In genomic region chr12:118835911-118836310, GRCh38 we compare ENCODE assay signal across 39 cellular contexts.
"Had no signal": no experiment of that assay in that cellular context is flagged by ENCODE, and none has a peak within 500 bp of the region (broad histone marks: within the 10 kb centered on the region; RNA-seq: fewer than 3 reads in every experiment).

No MANE protein-coding gene starts in this region.

- H3K4me1 Mint-ChIP-seq: activated naive CD4-positive, alpha-beta T cell treated with anti-CD3 and anti-CD28 coated beads, Interleukin-2, amount 10 ng/mL, durations not matched to agents 7 days and 5 days; activated naive CD4-positive, alpha-beta T cell treated with anti-CD3 and anti-CD28 coated beads, Interleukin-2, amount 50 U/mL, for 24 hours; activated naive CD8-positive, alpha-beta T cell treated with anti-CD3 and anti-CD28 coated beads for 36 hours; activated naive CD8-positive, alpha-beta T cell treated with anti-CD3 and anti-CD28 coated beads, Interleukin-2, amount 10 ng/mL, durations not matched to agents 7 days and 5 days; activated naive CD8-positive, alpha-beta T cell treated with anti-CD3 and anti-CD28 coated beads, Interleukin-2, amount 50 U/mL, for 24 hours; activated T-helper 17 cell treated with anti-CD3 and anti-CD28 coated beads, Interleukin-2, amount 50 U/mL, for 72 hours; brain; central memory CD8-positive, alpha-beta T cell had no signal

- H3K4me3 ChIP-seq: adrenal gland, ascending aorta, body of pancreas, cardiac muscle cell had no signal

- H3K9me3 ChIP-seq: adrenal gland, ascending aorta, body of pancreas had no signal

- H3K4me3 Mint-ChIP-seq: activated naive CD4-positive, alpha-beta T cell treated with anti-CD3 and anti-CD28 coated beads for 36 hours; activated naive CD4-positive, alpha-beta T cell treated with anti-CD3 and anti-CD28 coated beads, Interleukin-2, amount 10 ng/mL, durations not matched to agents 7 days and 5 days; activated naive CD4-positive, alpha-beta T cell treated with anti-CD3 and anti-CD28 coated beads, Interleukin-2, amount 50 U/mL, for 24 hours; activated naive CD8-positive, alpha-beta T cell; activated naive CD8-positive, alpha-beta T cell treated with anti-CD3 and anti-CD28 coated beads for 36 hours; activated naive CD8-positive, alpha-beta T cell treated with anti-CD3 and anti-CD28 coated beads, Interleukin-2, amount 10 ng/mL, durations not matched to agents 7 days and 5 days; activated naive CD8-positive, alpha-beta T cell treated with anti-CD3 and anti-CD28 coated beads, Interleukin-2, amount 50 U/mL, for 24 hours; activated T-cell treated with anti-CD3 and anti-CD28 coated beads, Interleukin-2, amount 50 U/mL, for 24 hours; activated T-cell treated with anti-CD3 and anti-CD28 coated beads, Interleukin-2, amount 50 U/mL, for 72 hours; activated T-helper 1 cell treated with anti-CD3 and anti-CD28 coated beads, Interleukin-12 subunit alpha, Interleukin-12 subunit beta, Interleukin-2, Interleukin-4 antibody, amounts not matched to agents 30 ng/mL and 10 ng/mL and 1 ng/mL, durations not matched to agents 14 hours and 24 hours and 36 hours; activated T-helper 17 cell treated with anti-CD3 and anti-CD28 coated beads, Interleukin-2, amount 50 U/mL, for 72 hours; brain; central memory CD8-positive, alpha-beta T cell had no signal

- H3K27me3 Mint-ChIP-seq: activated naive CD4-positive, alpha-beta T cell treated with anti-CD3 and anti-CD28 coated beads, Interleukin-2, amount 10 ng/mL, durations not matched to agents 7 days and 5 days; activated naive CD8-positive, alpha-beta T cell treated with anti-CD3 and anti-CD28 coated beads, Interleukin-2, amount 10 ng/mL, durations not matched to agents 7 days and 5 days had no signal

- FAIRE-seq: astrocyte, bronchial epithelial cell, colon had no signal

- H3K36me3 ChIP-seq: adrenal gland, ascending aorta, brain microvascular endothelial cell, cardiac muscle cell had no signal

- H3K27ac ChIP-seq: adrenal gland, ascending aorta, body of pancreas, brain microvascular endothelial cell, cardiac muscle cell had no signal

- H3K27me3 ChIP-seq: adrenal gland, ascending aorta, body of pancreas, brain microvascular endothelial cell, cardiac muscle cell had no signal

- ATAC-seq: activated naive CD4-positive, alpha-beta T cell treated with anti-CD3 and anti-CD28 coated beads, Interleukin-2, amount 50 U/mL, for 72 hours; activated naive CD8-positive, alpha-beta T cell treated with anti-CD3 and anti-CD28 coated beads, Interleukin-2, amount 50 U/mL, for 24 hours; activated T-cell treated with anti-CD3 and anti-CD28 coated beads, Interleukin-2, amount 50 U/mL, for 72 hours; activated T-helper 17 cell treated with anti-CD3 and anti-CD28 coated beads, Interleukin-2, amount 50 U/mL, for 72 hours; body of pancreas had no signal

- H3K36me3 Mint-ChIP-seq: activated naive CD4-positive, alpha-beta T cell treated with anti-CD3 and anti-CD28 coated beads, Interleukin-2, amount 10 ng/mL, durations not matched to agents 7 days and 5 days; activated naive CD4-positive, alpha-beta T cell treated with anti-CD3 and anti-CD28 coated beads, Interleukin-2, amount 50 U/mL, for 24 hours; activated naive CD4-positive, alpha-beta T cell treated with anti-CD3 and anti-CD28 coated beads, Interleukin-2, amount 50 U/mL, for 72 hours; activated naive CD8-positive, alpha-beta T cell; activated naive CD8-positive, alpha-beta T cell treated with anti-CD3 and anti-CD28 coated beads for 36 hours; activated naive CD8-positive, alpha-beta T cell treated with anti-CD3 and anti-CD28 coated beads, Interleukin-2, amount 10 ng/mL, durations not matched to agents 7 days and 5 days; brain had no signal

- H3K9me3 Mint-ChIP-seq: activated naive CD4-positive, alpha-beta T cell treated with anti-CD3 and anti-CD28 coated beads for 36 hours; activated naive CD8-positive, alpha-beta T cell treated with anti-CD3 and anti-CD28 coated beads for 36 hours; activated naive CD8-positive, alpha-beta T cell treated with anti-CD3 and anti-CD28 coated beads, Interleukin-2, amount 10 ng/mL, durations not matched to agents 7 days and 5 days; activated naive CD8-positive, alpha-beta T cell treated with anti-CD3 and anti-CD28 coated beads, Interleukin-2, amount 50 U/mL, for 24 hours; activated T-cell treated with anti-CD3 and anti-CD28 coated beads, Interleukin-2, amount 50 U/mL, for 24 hours; activated T-helper 1 cell treated with anti-CD3 and anti-CD28 coated beads, Interleukin-12 subunit alpha, Interleukin-12 subunit beta, Interleukin-2, Interleukin-4 antibody, amounts not matched to agents 30 ng/mL and 10 ng/mL and 1 ng/mL, durations not matched to agents 14 hours and 24 hours and 36 hours; activated T-helper 2 cell treated with anti-CD3 and anti-CD28 coated beads, Interferon-gamma antibody, Interleukin-2, Interleukin-4, amounts not matched to agents 10 μg/mL and 5 μg/mL and 100 μg/mL, durations not matched to agents 14 hours and 24 hours and 36 hours had no signal

- H3K4me1 ChIP-seq: adrenal gland, ascending aorta, body of pancreas had no signal

- DNase-seq: activated effector memory CD4-positive, alpha-beta T cell treated with anti-CD3 and anti-CD28 coated beads, Interleukin-2, amount 50 U/mL, for 16 hours; activated effector memory CD4-positive, alpha-beta T cell treated with Interleukin-2 at 50 U/mL for 16 hours; activated gamma-delta T cell; activated gamma-delta T cell treated with Interleukin-2 at 50 U/mL for 16 hours; activated naive CD4-positive, alpha-beta T cell; activated naive CD4-positive, alpha-beta T cell treated with anti-CD3 and anti-CD28 coated beads for 36 hours; activated naive CD4-positive, alpha-beta T cell treated with anti-CD3 and anti-CD28 coated beads, Interleukin-2, amount 10 ng/mL, durations not matched to agents 7 days and 5 days; activated naive CD4-positive, alpha-beta T cell treated with anti-CD3 and anti-CD28 coated beads, Interleukin-2, amount 50 U/mL, for 16 hours; activated naive CD4-positive, alpha-beta T cell treated with Interleukin-2 at 50 U/mL for 16 hours; activated naive CD8-positive, alpha-beta T cell treated with anti-CD3 and anti-CD28 coated beads for 36 hours; activated naive CD8-positive, alpha-beta T cell treated with anti-CD3 and anti-CD28 coated beads, Interleukin-2, amount 10 ng/mL, durations not matched to agents 7 days and 5 days; activated naive CD8-positive, alpha-beta T cell treated with anti-CD3 and anti-CD28 coated beads, Interleukin-2, amount 50 U/mL, for 24 hours; activated T-cell treated with anti-CD3 and anti-CD28 coated beads, Interleukin-2, amount 50 U/mL, for 1 hour; activated T-cell treated with anti-CD3 and anti-CD28 coated beads, Interleukin-2, amount 50 U/mL, for 24 hours; activated T-cell treated with anti-CD3 and anti-CD28 coated beads, Interleukin-2, amount 50 U/mL, for 48 hours; activated T-cell treated with anti-CD3 and anti-CD28 coated beads, Interleukin-2, amount 50 U/mL, for 72 hours; adrenal gland; amniotic stem cell; amygdala; anterior cingulate cortex; aorta; body of pancreas; brain microvascular endothelial cell; caudate nucleus; central memory CD4-positive, alpha-beta T cell; cerebellar nuclear complex had no signal
